Comparison of ENCODE assay signal across 1 cellular context in genomic region chr21:41926068-41926806, GRCh38.
TF ChIP-seq lines count a peak whose summit lies in the region.

No MANE protein-coding gene starts in this region.

TF ChIP-seq in HepG2, 621 proteins besides CTCF, POLR2A, EP300 and RAD21 (continued from another document and continues in another):
- TF ChIP-seq GPBP1L1 (CRISPR knock-in tag; IDR thresholded peaks at IDR 0.05) (no peak), ZNF333 (CRISPR knock-in tag; IDR thresholded peaks at IDR 0.05; ENCODE audit: borderline replicate concordance) (no peak), CBFB (CRISPR knock-in tag; IDR thresholded peaks at IDR 0.05) (no peak; the same call in 1 of the 2 replicates), PATZ1 (CRISPR knock-in tag; IDR thresholded peaks at IDR 0.05) (peak; percentile 55; the same call in 1 of the 2 replicates), IRF1 (CRISPR knock-in tag; IDR thresholded peaks at IDR 0.05; ENCODE audit: low read depth) (peak; percentile 80; the same call in 1 of the 2 replicates), ZSCAN29 (CRISPR knock-in tag; conservative IDR thresholded peaks at IDR 0.05) (no peak), CEBPZ (IDR thresholded peaks at IDR 0.05; ENCODE audit: low read length) (no peak), ZBTB46 (CRISPR knock-in tag; IDR thresholded peaks at IDR 0.05; ENCODE audit: borderline replicate concordance) (no peak), TFE3 (CRISPR knock-in tag; IDR thresholded peaks at IDR 0.05) (peak; percentile 19; the same call in 1 of the 2 replicates), ZNF780A (CRISPR knock-in tag; IDR thresholded peaks at IDR 0.05) (no peak), ZNF704 (CRISPR knock-in tag; IDR thresholded peaks at IDR 0.05; ENCODE audit: borderline replicate concordance) (no peak), TIGD3 (CRISPR knock-in tag; IDR thresholded peaks at IDR 0.05; ENCODE audit: borderline replicate concordance) (no peak), THAP11 (CRISPR knock-in tag; IDR thresholded peaks at IDR 0.05) (peak; percentile 34; the same call in 1 of the 2 replicates), DR1 (CRISPR knock-in tag; IDR thresholded peaks at IDR 0.05) (no peak), THAP9 (CRISPR knock-in tag; IDR thresholded peaks at IDR 0.05; ENCODE audit: borderline replicate concordance) (peak; percentile 42; the same call in 1 of the 2 replicates), NBN (conservative IDR thresholded peaks at IDR 0.05) (no peak), E2F5 (CRISPR knock-in tag; conservative IDR thresholded peaks at IDR 0.05) (no peak), FOXJ3 (CRISPR knock-in tag; IDR thresholded peaks at IDR 0.05; ENCODE audit: borderline replicate concordance) (peak; percentile 45; the same call in 1 of the 2 replicates), THAP8 (CRISPR knock-in tag; IDR thresholded peaks at IDR 0.05; ENCODE audit: borderline replicate concordance) (no peak), DPF2 (CRISPR knock-in tag; IDR thresholded peaks at IDR 0.05; ENCODE audit: borderline replicate concordance, low read depth) (peak; percentile 27; the same call in 1 of the 2 replicates), RARG (CRISPR knock-in tag; IDR thresholded peaks at IDR 0.05; ENCODE audit: low read depth) (no peak), ARID4A (CRISPR knock-in tag; IDR thresholded peaks at IDR 0.05; ENCODE audit: borderline replicate concordance) (peak; percentile 27; the same call in 1 of the 2 replicates), GATA4 (IDR thresholded peaks at IDR 0.05; ENCODE audit: borderline replicate concordance, low read depth) (no peak)
